Comparison of ENCODE assay signal across 7 cellular contexts in the genomic region with DNA sequence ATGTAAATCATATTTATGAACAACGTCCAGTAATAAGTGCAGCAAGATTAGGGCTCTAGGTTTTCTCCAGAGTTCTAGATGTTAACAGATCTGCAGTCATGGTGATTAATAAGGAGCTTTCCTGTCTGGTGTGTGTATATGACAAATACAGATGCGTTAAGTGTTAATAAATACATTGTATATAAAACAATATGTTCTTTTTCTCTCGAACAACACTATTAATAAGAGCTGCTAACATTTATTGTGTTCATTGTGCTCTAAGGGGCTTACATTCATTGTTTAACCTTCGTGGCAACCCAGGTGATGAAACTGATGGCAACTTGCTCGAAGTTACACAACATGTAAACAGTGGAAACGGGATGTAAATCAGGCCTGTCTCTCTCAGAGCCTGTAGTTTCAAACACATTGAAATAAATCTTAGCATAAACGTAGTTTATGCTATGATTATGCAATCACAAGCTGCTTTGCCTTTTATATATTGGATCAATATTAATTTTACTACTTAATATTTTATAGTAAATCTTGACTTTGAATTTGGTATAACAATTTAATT. TPM values are rescaled to one million over a fixed set of nuclear protein-coding genes. Genes with fewer than 3 reads are reported as not detected.
DNase-seq lines count a peak whose midpoint lies in the region; ATAC-seq and TF ChIP-seq lines count a peak whose summit lies in the region.

No MANE protein-coding gene starts in this region.

- peak overlapping the region; percentile 83 for H3K4me2 ChIP-seq in OCI-LY7 (ENCODE audit: low read length)

- peak overlapping the region; percentile 93 for H2AFZ ChIP-seq in OCI-LY7 (ENCODE audit: low read length)

- CTCF ChIA-PET in OCI-LY7 (lab: Charles Lee; ENCODE audit: unreplicated experiment): interaction anchor here (1.5 kb wide), 1 partner anchor 55 kb away, joined by 5 read pairs; a partner anchor contains a TSS

- 44 to 45% methylated on average over 7 of the region's 7 CpGs for WGBS in esophagus, 2 donors
- 47 to 59% (median 55%) methylated on average over 7 of the region's 7 CpGs for WGBS in psoas muscle, 3 donors

- H3K9me3 ChIP-seq in OCI-LY7 (ENCODE audit: low read length): no peaks in the 10 kb centered on the region
- peaks cover 0 to 2% of the 10 kb centered on the region in 2 donors for H3K9me3 ChIP-seq in esophagus (ENCODE audit: control insufficient read depth in 2 of 2, insufficient read depth in 1 of 2, low read depth in 1 of 2, low read length in 1 of 2)
- no peaks in the 10 kb centered on the region for H3K9me3 ChIP-seq in psoas muscle

- H4K20me1 ChIP-seq in OCI-LY7 (ENCODE audit: insufficient read depth, low read length): no peaks in the 10 kb centered on the region

- H3K36me3 ChIP-seq in OCI-LY7 (ENCODE audit: insufficient read depth, low read length) (no peaks in the 10 kb centered on the region), esophagus (ENCODE audit: control insufficient read depth in 2 of 2, insufficient read depth in 2 of 2, low read length in 1 of 2) (no peaks in the 10 kb centered on the region), psoas muscle (ENCODE audit: insufficient read depth in 1 of 2, low read depth in 1 of 2) (no peaks in the 10 kb centered on the region)

- BruUV-seq in OCI-LY7 (replicated peaks; lab: Mats Ljungman, UMichigan): no TSS peak

- no peak overlapping the region for H3K27ac ChIP-seq in OCI-LY7 (ENCODE audit: low read depth, low read length, poor library complexity, severe bottlenecking)
- no peak overlapping the region for H3K27ac ChIP-seq in esophagus (ENCODE audit: low read depth in 2 of 2, low read length in 1 of 2)
- H3K27ac ChIP-seq in psoas muscle: no peak overlapping the region

- no peaks in the 10 kb centered on the region for H3K27me3 ChIP-seq in esophagus (ENCODE audit: control insufficient read depth in 1 of 2, insufficient read depth in 2 of 2, low read length in 2 of 2)
- H3K27me3 ChIP-seq in psoas muscle (ENCODE audit: insufficient read depth in 3 of 3, low read length in 2 of 3): no peaks in the 10 kb centered on the region

- intact Hi-C loops in OCI-LY7 (cut with micrococcal nuclease; ENCODE audit: unreplicated experiment) (loop anchor here (1.0 to 5.0 kb wide), 3 partner anchors 94 to 423 kb away; a partner anchor contains a TSS), psoas muscle (cut with DNase I) (no loop called here)

- no peaks in the 10 kb centered on the region for H3K79me2 ChIP-seq in OCI-LY7 (ENCODE audit: insufficient read depth, low read depth, low read length)

- no peak for ATAC-seq in psoas muscle
- no peak for ATAC-seq in GM18873 (IDR thresholded peaks at IDR 0.05; ENCODE audit: low FRiP score, unreplicated experiment)

- peaks cover 10% of the 10 kb centered on the region for H3K4me1 ChIP-seq in OCI-LY7 (ENCODE audit: insufficient read depth, low read length, poor library complexity, severe bottlenecking)
- H3K4me1 ChIP-seq in esophagus (ENCODE audit: control insufficient read depth in 2 of 2, insufficient read depth in 2 of 2, low read length in 1 of 2): peaks cover 0 to 4% of the 10 kb centered on the region in 2 donors
- no peaks in the 10 kb centered on the region for H3K4me1 ChIP-seq in psoas muscle

- peak overlapping the region; percentile 72 for H3K4me3 ChIP-seq in OCI-LY7 (ENCODE audit: low read depth, low read length, poor library complexity, severe bottlenecking)
- H3K4me3 ChIP-seq in esophagus (ENCODE audit: low read depth in 1 of 2, low read length in 2 of 2): peak overlapping the region; percentile 56 to 65
- H3K4me3 ChIP-seq in psoas muscle: peak overlapping the region; percentile 79

- H3K9me2 ChIP-seq in OCI-LY7 (ENCODE audit: insufficient read depth, low read length): no peaks in the 10 kb centered on the region

- TF ChIP-seq CTCF in OCI-LY7 (conservative IDR thresholded peaks at IDR 0.05; ENCODE audit: low read length) (peak; percentile 35; the same call in 1 of the 2 replicates), psoas muscle (IDR thresholded peaks at IDR 0.05) (no peak)

- DNase-seq in H4 (ENCODE audit: low spot score) (peak; percentile 30), OCI-LY7 (ENCODE audit: low spot score) (peak; percentile 8), psoas muscle (no peak), middle frontal gyrus (ENCODE audit: extremely low spot score, low spot score) (no peak), activated gamma-delta T cell (lab: John Stamatoyannopoulos, UW) (no peak)

- POLR2A ChIA-PET in OCI-LY7 (lab: Charles Lee): interaction anchor here (0.7 to 1.5 kb wide), 6 partner anchors 9 to 97 kb away, joined by 3 to 6 read pairs (median 4); a partner anchor contains a TSS

RNA-seq across cellular contexts. Expression of a gene that starts 0.5 kb away (rescaled TPM):
- total RNA-seq in H4 (2014; rRNA removed; shearing (Covaris generic)): 2.5 and 4.6 TPM in 2 replicates
- 1.1 and 1.3 TPM in 2 replicates for total RNA-seq in OCI-LY7 (2014; rRNA removed; shearing (Covaris generic))
- total RNA-seq in OCI-LY7 (2022) (2.5 and 4.2 TPM in 2 replicates), psoas muscle (under 1 TPM; 0.22 to 0.67 (median 0.38) TPM)
- polyA plus RNA-seq in esophagus (1 to 10 TPM; 1.1 to 1.9 TPM), psoas muscle (under 1 TPM; 0.14 to 0.89 (median 0.40) TPM)

RNA-seq across cellular contexts. Expression of a gene that starts 54.5 kb away (rescaled TPM):
- 61.4 and 97.0 TPM in 2 replicates for total RNA-seq in H4 (2014; rRNA removed; shearing (Covaris generic))
- total RNA-seq in OCI-LY7 (2014; rRNA removed; shearing (Covaris generic)): 4.9 and 8.0 TPM in 2 replicates
- total RNA-seq in OCI-LY7 (2022): 16.2 and 18.3 TPM in 2 replicates
- 10 to 100 TPM; 42.4 to 47.3 TPM for polyA plus RNA-seq in esophagus
- total RNA-seq in psoas muscle: 10 to 100 TPM; 23.9 to 31.6 (median 28.5) TPM
- 10 to 100 TPM; 32.6 to 85.9 (median 40.7) TPM for polyA plus RNA-seq in psoas muscle

Comparison
In these comparisons a context has a peak if more than half of its experiments do, and no peak if none do; other contexts are left out.
1. DNase-seq: peak in H4 (single experiment) and OCI-LY7 (single experiment); none in psoas muscle (0 of 2), middle frontal gyrus (single experiment) and activated gamma-delta T cell (single experiment).
2. Peak in every context shown above with its lines, with median percentiles within 50 percentile points of each other: H3K4me3 ChIP-seq.